14 cellular contexts compared by ENCODE assay signal in the genomic region with DNA sequence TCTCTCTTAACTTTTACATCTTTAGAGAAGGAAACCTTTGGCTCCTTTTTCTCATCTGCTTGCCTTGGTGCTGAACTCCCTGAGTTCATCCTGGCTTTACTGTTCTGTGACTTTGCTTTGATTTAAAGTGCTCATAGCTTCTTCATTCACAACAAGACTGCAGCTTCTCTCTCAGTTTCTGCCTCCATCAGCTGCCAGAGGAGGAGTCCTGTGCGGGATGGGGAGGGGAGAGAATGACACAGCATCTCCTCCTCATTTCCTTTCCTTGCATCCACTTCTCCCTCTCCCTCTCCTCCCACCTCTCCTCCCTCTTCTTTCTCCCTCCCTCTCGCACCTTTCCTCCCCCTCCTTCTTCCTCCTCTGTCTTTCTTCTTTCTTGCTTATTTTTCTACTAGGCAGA. TPM values are rescaled to one million over a fixed set of nuclear protein-coding genes. Genes with fewer than 3 reads are reported as not detected.
A peak's percentile ranks its signal among the peaks of the same experiment; 100 is the strongest.
DNase-seq lines count a peak whose midpoint lies in the region; ATAC-seq lines count a peak whose summit lies in the region.
"Had no signal": no experiment of that assay in that cellular context is flagged by ENCODE, and none has a peak within 500 bp of the region (broad histone marks: within the 10 kb centered on the region; RNA-seq: fewer than 3 reads in every experiment).

No MANE protein-coding gene starts in this region.

- no peak overlapping the region for H3K27ac Mint-ChIP-seq in naive thymus-derived CD4-positive, alpha-beta T cell
- H3K27ac Mint-ChIP-seq: activated naive CD4-positive, alpha-beta T cell treated with anti-CD3 and anti-CD28 coated beads, Interleukin-2, amount 50 U/mL, for 72 hours; naive thymus-derived CD8-positive, alpha-beta T cell had no signal

- peaks cover 0 to 4% (median 0%) of the 10 kb centered on the region in 11 donors for H3K9me3 Mint-ChIP-seq in naive thymus-derived CD4-positive, alpha-beta T cell
- H3K9me3 Mint-ChIP-seq: activated naive CD4-positive, alpha-beta T cell treated with anti-CD3 and anti-CD28 coated beads, Interleukin-2, amount 50 U/mL, for 72 hours had no signal

- CTCF ChIA-PET in naive thymus-derived CD4-positive, alpha-beta T cell (lab: Charles Lee), result no interaction called here

- POLR2A ChIA-PET in naive thymus-derived CD4-positive, alpha-beta T cell (lab: Charles Lee), result no interaction called here

- peak overlapping the region; percentile 71 for H3K27ac ChIP-seq in HUES48 (ENCODE audit: low read depth, low read length)
- H3K27ac ChIP-seq in naive thymus-derived CD4-positive, alpha-beta T cell (ENCODE audit: low read depth, low read length), result no peak overlapping the region
- H3K27ac ChIP-seq: BLaER1, colonic mucosa, HL-60 had no signal

- no peak overlapping the region; the same call in 1 of the 2 replicates for H3K4me3 ChIP-seq in HUES48 (ENCODE audit: low read depth, low read length)
- H3K4me3 ChIP-seq in naive thymus-derived CD4-positive, alpha-beta T cell (ENCODE audit: low read length), result no peak overlapping the region
- H3K4me3 ChIP-seq: BLaER1, colonic mucosa had no signal

- no peaks in the 10 kb centered on the region for H3K36me3 ChIP-seq in HUES48 (ENCODE audit: control insufficient read depth, insufficient read depth, low read length)
- H3K36me3 ChIP-seq in naive thymus-derived CD4-positive, alpha-beta T cell (ENCODE audit: control insufficient read depth in 2 of 3, insufficient read depth in 3 of 3, low read length in 3 of 3), result no peaks in the 10 kb centered on the region
- H3K36me3 ChIP-seq: BLaER1, colonic mucosa had no signal

- H3K36me3 Mint-ChIP-seq in naive thymus-derived CD4-positive, alpha-beta T cell, result no peaks in the 10 kb centered on the region
- H3K36me3 Mint-ChIP-seq: activated naive CD4-positive, alpha-beta T cell treated with anti-CD3 and anti-CD28 coated beads, Interleukin-2, amount 50 U/mL, for 72 hours had no signal

- H3K27me3 Mint-ChIP-seq in naive thymus-derived CD4-positive, alpha-beta T cell, result peaks cover 0 to 7% (median 5%) of the 10 kb centered on the region in 5 donors

- peaks cover 46% of the 10 kb centered on the region for H3K4me1 ChIP-seq in HUES48 (ENCODE audit: control insufficient read depth, insufficient read depth, low read length)
- H3K4me1 ChIP-seq in naive thymus-derived CD4-positive, alpha-beta T cell (ENCODE audit: control insufficient read depth in 2 of 2, insufficient read depth in 2 of 2, low read length in 2 of 2), result no peaks in the 10 kb centered on the region
- H3K4me1 ChIP-seq: colonic mucosa had no signal

- no peak overlapping the region for H3K4me3 Mint-ChIP-seq in naive thymus-derived CD4-positive, alpha-beta T cell
- H3K4me3 Mint-ChIP-seq: naive thymus-derived CD8-positive, alpha-beta T cell had no signal

- peak; percentile 77 for DNase-seq in Caki2 (ENCODE audit: low read depth)
- DNase-seq in astrocyte of the hippocampus (ENCODE audit: low read depth, low spot score), result peak; percentile 32
- DNase-seq in iPS-NIHi7 (ENCODE audit: extremely low spot score), result peak; percentile 59
- no peak for DNase-seq in NCI-H748 treated with DMSO at 0.1 percent for 48 hours (lab: John Stamatoyannopoulos, UW)
- no peak for DNase-seq in naive thymus-derived CD4-positive, alpha-beta T cell
- no peak for DNase-seq in GF-D8 (lab: John Stamatoyannopoulos, UW)
- DNase-seq: colonic mucosa; left cardiac atrium; naive thymus-derived CD8-positive, alpha-beta T cell had no signal

- H3K27me3 ChIP-seq in HUES48 (ENCODE audit: control insufficient read depth, insufficient read depth, low read length), result no peaks in the 10 kb centered on the region
- H3K27me3 ChIP-seq in naive thymus-derived CD4-positive, alpha-beta T cell (ENCODE audit: control insufficient read depth in 2 of 2, insufficient read depth in 2 of 2, low read length in 2 of 2), result no peaks in the 10 kb centered on the region
- H3K27me3 ChIP-seq: BLaER1, colonic mucosa had no signal

- in situ Hi-C loops in Caki2 (cut with HindIII; ENCODE audit: low pct_unique_long_range_greater_than_20kb, low sequenced_read_pairs), result no loop called here

- no peak for ATAC-seq in GM18907 (IDR thresholded peaks at IDR 0.05; ENCODE audit: unreplicated experiment)
- ATAC-seq in naive thymus-derived CD4-positive, alpha-beta T cell, result no peak
- ATAC-seq: activated naive CD4-positive, alpha-beta T cell treated with anti-CD3 and anti-CD28 coated beads, Interleukin-2, amount 50 U/mL, for 72 hours; left cardiac atrium; naive thymus-derived CD8-positive, alpha-beta T cell had no signal

- no peaks in the 10 kb centered on the region for H3K9me3 ChIP-seq in HUES48 (ENCODE audit: control insufficient read depth, insufficient read depth, low read length)
- H3K9me3 ChIP-seq in naive thymus-derived CD4-positive, alpha-beta T cell (ENCODE audit: control insufficient read depth in 2 of 3, low read length in 3 of 3), result no peaks in the 10 kb centered on the region
- H3K9me3 ChIP-seq: colonic mucosa had no signal

- no peaks in the 10 kb centered on the region for H3K4me1 Mint-ChIP-seq in naive thymus-derived CD4-positive, alpha-beta T cell
- H3K4me1 Mint-ChIP-seq: naive thymus-derived CD8-positive, alpha-beta T cell had no signal

- intact Hi-C loops in naive thymus-derived CD4-positive, alpha-beta T cell (cut with micrococcal nuclease), result no loop called here

- H3K9ac ChIP-seq in HUES48 (ENCODE audit: low read depth, low read length), result peak overlapping the region; percentile 39
- H3K9ac ChIP-seq: BLaER1 had no signal

RNA-seq across cellular contexts. Expression of a gene that starts 42.0 kb away (rescaled TPM):
- not detected in 2 replicates for total RNA-seq in Caki2 (2014; rRNA removed; shearing (Covaris generic); ENCODE audit: low replicate concordance)
- total RNA-seq in naive thymus-derived CD4-positive, alpha-beta T cell, result not detected
- not detected for polyA plus RNA-seq in naive thymus-derived CD4-positive, alpha-beta T cell
- total RNA-seq: activated naive CD4-positive, alpha-beta T cell treated with anti-CD3 and anti-CD28 coated beads, Interleukin-2, amount 50 U/mL, for 72 hours; colonic mucosa; left cardiac atrium; naive thymus-derived CD8-positive, alpha-beta T cell had no signal
- polyA plus RNA-seq: naive thymus-derived CD8-positive, alpha-beta T cell had no signal

Comparison
In these comparisons a context has a peak if more than half of its experiments do, and no peak if none do; other contexts are left out.
1. DNase-seq: peak in Caki2 (single experiment), astrocyte of the hippocampus (single experiment) and iPS-NIHi7 (single experiment); none in NCI-H748 treated with DMSO at 0.1 percent for 48 hours (single experiment), naive thymus-derived CD4-positive, alpha-beta T cell (0 of 9) and GF-D8 (single experiment).